9 cellular contexts compared by ENCODE assay signal in genomic region chr14:22163051-22163450, GRCh38.
DNase-seq lines count a peak whose midpoint lies in the region; ATAC-seq and TF ChIP-seq lines count a peak whose summit lies in the region.
"Had no signal": no experiment of that assay in that cellular context is flagged by ENCODE, and none has a peak within 500 bp of the region (broad histone marks: within the 10 kb centered on the region; RNA-seq: fewer than 3 reads in every experiment).

No MANE protein-coding gene starts in this region.

- H3K4me2 ChIP-seq in KMS-11, result no peak overlapping the region

- CTCF ChIA-PET in naive thymus-derived CD4-positive, alpha-beta T cell (lab: Charles Lee), result interaction anchor here (0.5 to 1.0 kb wide), 2 partner anchors 394 to 461 kb away, joined by 3 read pairs; no protein-coding TSS in a partner anchor

- no peak overlapping the region for H3K9ac ChIP-seq in KMS-11

- no peaks in the 10 kb centered on the region for H3K9me3 Mint-ChIP-seq in activated naive CD8-positive, alpha-beta T cell treated with anti-CD3 and anti-CD28 coated beads, Interleukin-2, amount 10 ng/mL, durations not matched to agents 7 days and 5 days
- no peaks in the 10 kb centered on the region for H3K9me3 Mint-ChIP-seq in naive thymus-derived CD4-positive, alpha-beta T cell

- no peaks in the 10 kb centered on the region for H3K4me1 ChIP-seq in KMS-11 (ENCODE audit: low read depth, poor library complexity, severe bottlenecking)
- no peaks in the 10 kb centered on the region for H3K4me1 ChIP-seq in naive thymus-derived CD4-positive, alpha-beta T cell (ENCODE audit: control insufficient read depth in 2 of 2, insufficient read depth in 2 of 2, low read length in 2 of 2)

- no peaks in the 10 kb centered on the region for H3K36me3 ChIP-seq in KMS-11 (ENCODE audit: insufficient read depth)
- H3K36me3 ChIP-seq in naive thymus-derived CD4-positive, alpha-beta T cell (ENCODE audit: control insufficient read depth in 2 of 3, insufficient read depth in 3 of 3, low read length in 3 of 3), result no peaks in the 10 kb centered on the region

- H3K27ac ChIP-seq in KMS-11, result no peak overlapping the region
- no peak overlapping the region for H3K27ac ChIP-seq in naive thymus-derived CD4-positive, alpha-beta T cell (ENCODE audit: low read depth, low read length)

- H3K36me3 Mint-ChIP-seq in activated naive CD8-positive, alpha-beta T cell treated with anti-CD3 and anti-CD28 coated beads, Interleukin-2, amount 10 ng/mL, durations not matched to agents 7 days and 5 days, result no peaks in the 10 kb centered on the region
- no peaks in the 10 kb centered on the region for H3K36me3 Mint-ChIP-seq in naive thymus-derived CD4-positive, alpha-beta T cell

- ATAC-seq in activated naive CD8-positive, alpha-beta T cell treated with anti-CD3 and anti-CD28 coated beads, Interleukin-2, amount 10 ng/mL, durations not matched to agents 7 days and 5 days (ENCODE audit: low read depth), result no peak
- peak; percentile 46 for ATAC-seq in naive thymus-derived CD4-positive, alpha-beta T cell
- ATAC-seq in GM18519 (IDR thresholded peaks at IDR 0.05; ENCODE audit: low FRiP score, unreplicated experiment), result no peak

- no peaks in the 10 kb centered on the region for H4K20me1 ChIP-seq in KMS-11 (ENCODE audit: insufficient read depth)

- peak overlapping the region; percentile 84 for H3K27ac Mint-ChIP-seq in activated naive CD8-positive, alpha-beta T cell treated with anti-CD3 and anti-CD28 coated beads, Interleukin-2, amount 10 ng/mL, durations not matched to agents 7 days and 5 days
- peak overlapping the region; percentile 29 to 91 (median 81) for H3K27ac Mint-ChIP-seq in naive thymus-derived CD4-positive, alpha-beta T cell

- H2AFZ ChIP-seq in KMS-11 (ENCODE audit: low read depth), result no peak overlapping the region

- peak overlapping the region; percentile 75 for H3K4me3 Mint-ChIP-seq in activated naive CD8-positive, alpha-beta T cell treated with anti-CD3 and anti-CD28 coated beads, Interleukin-2, amount 10 ng/mL, durations not matched to agents 7 days and 5 days
- peak overlapping the region; percentile 47 to 92 (median 88) for H3K4me3 Mint-ChIP-seq in naive thymus-derived CD4-positive, alpha-beta T cell

- peak; percentile 42; the same call in 1 of the 2 replicates for TF ChIP-seq CTCF in KMS-11 (conservative IDR thresholded peaks at IDR 0.05; ENCODE audit: low read depth, low read length)

- no peaks in the 10 kb centered on the region for H3K79me2 ChIP-seq in KMS-11 (ENCODE audit: insufficient read depth, low read depth)

- no peaks in the 10 kb centered on the region for H3K9me3 ChIP-seq in naive thymus-derived CD4-positive, alpha-beta T cell (ENCODE audit: control insufficient read depth in 2 of 3, low read length in 3 of 3)

- DNase-seq in DMS53 (lab: John Stamatoyannopoulos, UW), result peak; percentile 44
- no peak for DNase-seq in DMS53 treated with DMSO at 0.1 percent for 48 hours (lab: John Stamatoyannopoulos, UW; ENCODE audit: unreplicated experiment)
- no peak for DNase-seq in activated naive CD8-positive, alpha-beta T cell treated with anti-CD3 and anti-CD28 coated beads, Interleukin-2, amount 10 ng/mL, durations not matched to agents 7 days and 5 days
- DNase-seq in naive thymus-derived CD4-positive, alpha-beta T cell, result peak in 4 of 9 donors; percentile 0 to 31 (median 23)
- DNase-seq in HCEC 1CT, result no peak
- DNase-seq in ureter (ENCODE audit: low spot score), result no peak
- DNase-seq: NCI-H1436 treated with DMSO at 0.1 percent for 48 hours had no signal

- peaks cover 5% of the 10 kb centered on the region for H3K4me1 Mint-ChIP-seq in activated naive CD8-positive, alpha-beta T cell treated with anti-CD3 and anti-CD28 coated beads, Interleukin-2, amount 10 ng/mL, durations not matched to agents 7 days and 5 days
- peaks cover 0 to 25% (median 20%) of the 10 kb centered on the region in 7 donors for H3K4me1 Mint-ChIP-seq in naive thymus-derived CD4-positive, alpha-beta T cell

- no peak overlapping the region for H3K4me3 ChIP-seq in KMS-11 (IDR thresholded peaks at IDR 0.05; ENCODE audit: insufficient read depth, low read depth, low read length)
- peak overlapping the region; percentile 20 for H3K4me3 ChIP-seq in naive thymus-derived CD4-positive, alpha-beta T cell (ENCODE audit: low read length)

- H3K27me3 Mint-ChIP-seq in activated naive CD8-positive, alpha-beta T cell treated with anti-CD3 and anti-CD28 coated beads, Interleukin-2, amount 10 ng/mL, durations not matched to agents 7 days and 5 days, result no peaks in the 10 kb centered on the region
- peaks cover 0 to 4% (median 0%) of the 10 kb centered on the region in 5 donors for H3K27me3 Mint-ChIP-seq in naive thymus-derived CD4-positive, alpha-beta T cell

- no peaks in the 10 kb centered on the region for H3K27me3 ChIP-seq in KMS-11 (ENCODE audit: insufficient read depth, low read depth)
- H3K27me3 ChIP-seq in naive thymus-derived CD4-positive, alpha-beta T cell (ENCODE audit: control insufficient read depth in 2 of 2, insufficient read depth in 2 of 2, low read length in 2 of 2), result no peaks in the 10 kb centered on the region

- intact Hi-C loops in naive thymus-derived CD4-positive, alpha-beta T cell (cut with micrococcal nuclease), result loop anchor here (1.0 to 5.0 kb wide), 5 partner anchors 41 to 407 kb away; no protein-coding TSS in a partner anchor

- POLR2A ChIA-PET in activated naive CD8-positive, alpha-beta T cell treated with anti-CD3 and anti-CD28 coated beads, Interleukin-2, amount 10 ng/mL, durations not matched to agents 7 days and 5 days (lab: Charles Lee), result interaction anchor here (0.5 to 1.3 kb wide), 8 partner anchors 14 to 393 kb away, joined by 3 to 5 read pairs (median 3); no protein-coding TSS in a partner anchor
- POLR2A ChIA-PET in naive thymus-derived CD4-positive, alpha-beta T cell (lab: Charles Lee), result interaction anchor here (0.6 to 1.4 kb wide), 4 partner anchors 10 to 393 kb away, joined by 3 to 6 read pairs (median 4); no protein-coding TSS in a partner anchor
